1 cellular context compared by ENCODE assay signal in the genomic region with DNA sequence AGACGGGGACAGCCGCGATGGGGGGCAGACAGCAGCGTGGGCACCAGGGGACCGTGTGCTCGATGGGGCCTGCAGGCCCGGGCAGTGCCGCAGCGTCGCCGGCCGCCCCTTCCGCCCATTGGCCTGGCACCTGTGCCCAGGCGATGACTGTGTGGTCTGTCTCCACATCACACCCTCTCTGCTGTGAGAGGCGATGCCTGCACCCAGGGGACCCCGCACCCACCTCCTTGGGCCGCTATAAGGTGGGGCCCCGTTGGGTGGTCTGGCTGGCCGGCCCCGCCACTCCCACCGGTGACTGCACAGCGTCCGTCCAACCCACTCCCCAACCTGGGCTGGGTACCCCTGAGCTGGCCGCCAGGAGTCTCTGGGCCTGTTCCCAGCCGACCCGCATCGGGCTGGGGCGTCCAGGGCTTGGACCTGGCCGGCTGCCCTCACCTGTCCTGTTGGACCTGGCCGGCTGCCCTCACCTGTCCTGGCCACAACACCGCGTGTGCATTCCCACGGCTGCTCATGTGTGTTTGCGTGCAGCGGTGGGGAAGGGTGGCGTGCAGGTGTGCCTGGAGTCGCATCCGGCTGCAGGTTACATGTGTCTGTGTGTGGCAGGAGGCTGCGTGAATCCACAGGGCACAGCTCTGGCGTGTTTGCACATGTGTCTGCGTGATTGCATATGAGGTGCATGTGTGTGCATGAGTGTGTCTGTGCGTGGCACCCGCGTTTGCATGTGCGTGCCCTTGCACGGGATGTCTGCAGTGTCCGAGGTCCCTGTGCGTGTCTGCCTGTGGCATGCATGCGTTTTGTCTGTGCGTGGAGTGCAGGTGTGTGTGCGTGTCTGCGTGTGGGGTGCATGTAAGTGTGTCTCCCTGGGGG.
TF ChIP-seq lines count a peak whose summit lies in the region.

No MANE protein-coding gene starts in this region.

TF ChIP-seq in K562, 482 proteins besides CTCF, POLR2A, EP300 and RAD21:
- TF ChIP-seq HNRNPL (IDR thresholded peaks at IDR 0.05; ENCODE audit: low read depth, low read length), result peak; percentile 84
- TF ChIP-seq MAX (CRISPR knock-in tag; IDR thresholded peaks at IDR 0.05), result peak; percentile 37; the same call in 1 of the 2 replicates
- peak; percentile 80 for TF ChIP-seq CBFB (CRISPR knock-in tag; IDR thresholded peaks at IDR 0.05)
- no peak for TF ChIP-seq ZBTB8A (IDR thresholded peaks at IDR 0.05; ENCODE audit: partially characterized antibody)
- TF ChIP-seq PREB (CRISPR knock-in tag; IDR thresholded peaks at IDR 0.05), result no peak
- TF ChIP-seq MYBL2 (IDR thresholded peaks at IDR 0.05; ENCODE audit: low read depth), result no peak
- TF ChIP-seq MYBL2 (CRISPR knock-in tag; IDR thresholded peaks at IDR 0.05; ENCODE audit: borderline replicate concordance), result 0 out of 2 replicates have a peak, but pooled peaks have one; percentile 21
- TF ChIP-seq USF1 (CRISPR knock-in tag; IDR thresholded peaks at IDR 0.05), result peak; percentile 30; the same call in 1 of the 2 replicates
